Comparison of ENCODE assay signal across 16 cellular contexts in the genomic region with DNA sequence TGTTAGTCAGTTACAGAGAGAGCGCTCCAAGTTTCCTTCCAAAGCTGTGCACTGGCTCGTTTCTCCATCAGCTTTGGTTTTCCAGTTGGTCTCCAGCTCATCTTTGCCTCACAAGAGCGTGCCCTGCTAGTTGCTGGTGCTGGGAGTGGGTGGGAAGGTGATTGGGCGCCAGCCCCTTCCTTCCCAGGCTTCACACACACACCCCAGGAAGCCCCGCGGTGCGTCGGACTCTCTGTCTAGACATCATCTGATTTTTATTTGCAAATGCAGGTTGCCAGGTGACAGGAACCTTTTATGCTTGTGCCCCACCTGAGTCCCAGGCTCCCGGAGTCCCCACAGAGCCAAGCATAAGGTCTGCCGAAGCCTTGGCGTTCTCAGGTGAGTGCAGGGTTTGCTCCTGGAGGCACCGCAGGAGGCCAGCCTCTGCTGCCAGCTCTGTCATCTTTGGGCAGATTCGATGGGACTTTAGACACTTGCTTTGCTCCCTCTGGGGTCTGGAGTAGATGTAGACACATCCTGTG. TPM values are rescaled to one million over a fixed set of nuclear protein-coding genes. Genes with fewer than 3 reads are reported as not detected.
DNase-seq lines count a peak whose midpoint lies in the region; ATAC-seq and TF ChIP-seq lines count a peak whose summit lies in the region.
"Had no signal": no experiment of that assay in that cellular context is flagged by ENCODE, and none has a peak within 500 bp of the region (broad histone marks: within the 10 kb centered on the region; RNA-seq: fewer than 3 reads in every experiment).

No MANE protein-coding gene starts in this region.

- CTCF ChIA-PET in activated CD4-positive, alpha-beta T cell treated with anti-CD3 and anti-CD28 coated beads for 36 hours (lab: Charles Lee), result interaction anchor here (0.6 to 3.7 kb wide), 14 partner anchors 8 to 323 kb away, joined by 3 to 14 read pairs (median 4); a partner anchor contains a TSS

- TF ChIP-seq CTCF in GM12875 (IDR thresholded peaks at IDR 0.05; ENCODE audit: borderline replicate concordance, insufficient read depth, low read depth, low read length) (no peak), coronary artery (IDR thresholded peaks at IDR 0.05) (no peak), gastroesophageal sphincter (IDR thresholded peaks at IDR 0.05) (no peak)

- TF ChIP-seq EP300 in gastroesophageal sphincter (IDR thresholded peaks at IDR 0.05), result no peak

- POLR2A ChIA-PET in activated CD4-positive, alpha-beta T cell treated with anti-CD3 and anti-CD28 coated beads for 36 hours (lab: Charles Lee), result interaction anchor here (0.6 to 8.8 kb wide), 10 partner anchors 6 to 106 kb away, joined by 3 to 121 read pairs (median 5); a partner anchor contains a TSS

- H3K36me3 ChIP-seq in gastroesophageal sphincter, result no peaks in the 10 kb centered on the region
- H3K36me3 ChIP-seq: left ventricle myocardium inferior, SJCRH30, upper lobe of right lung had no signal

- H3K9me3 ChIP-seq in T-helper 17 cell (ENCODE audit: control insufficient read depth, low read length, poor library complexity, severe bottlenecking), result peaks cover 6% of the 10 kb centered on the region
- H3K9me3 ChIP-seq in gastroesophageal sphincter, result no peaks in the 10 kb centered on the region
- H3K9me3 ChIP-seq: left ventricle myocardium inferior, SJCRH30, upper lobe of right lung had no signal

- H3K4me3 ChIP-seq in GM12875 (ENCODE audit: low read depth, low read length) (peak overlapping the region; percentile 1), coronary artery (no peak overlapping the region), gastroesophageal sphincter (no peak overlapping the region)
- H3K4me3 ChIP-seq: left ventricle myocardium inferior, SJCRH30, upper lobe of right lung had no signal

- H3K4me3 Mint-ChIP-seq in activated CD4-positive, alpha-beta T cell treated with anti-CD3 and anti-CD28 coated beads for 36 hours, result peak overlapping the region; percentile 68
- no peak overlapping the region for H3K4me3 Mint-ChIP-seq in T-helper 17 cell

- intact Hi-C loops in activated CD4-positive, alpha-beta T cell treated with anti-CD3 and anti-CD28 coated beads for 36 hours (cut with DNase I, micrococcal nuclease), result no loop called here

- 66 to 92% methylated on average over 6 to 8 of the region's 13 CpGs for WGBS in gastroesophageal sphincter (ENCODE audit: low coverage in 1 of 2), 2 donors

- peaks cover 81% of the 10 kb centered on the region for H3K27me3 ChIP-seq in gastroesophageal sphincter
- H3K27me3 ChIP-seq: SJCRH30 had no signal

- DNase-seq in activated CD4-positive, alpha-beta T cell treated with anti-CD3 and anti-CD28 coated beads for 36 hours, result no peak
- DNase-seq in activated CD4-positive, alpha-beta T cell treated with anti-CD3 and anti-CD28 coated beads for 48 hours, result no peak
- DNase-seq in T-helper 17 cell (no peak), coronary artery (ENCODE audit: low spot score) (peak; percentile 63), erythroblast (lab: John Stamatoyannopoulos, UW) (no peak), NCI-H2029 treated with DMSO at 0.1 percent for 48 hours (lab: John Stamatoyannopoulos, UW) (no peak)
- DNase-seq: ACHN; amygdala; foreskin melanocyte; left ventricle myocardium inferior; SJCRH30; stimulated activated CD4-positive, alpha-beta T cell treated with anti-CD3 and anti-CD28 coated beads, Interleukin-4, amount 100 ng/mL, for 4 hours; upper lobe of right lung had no signal

- H3K4me1 Mint-ChIP-seq in activated CD4-positive, alpha-beta T cell treated with anti-CD3 and anti-CD28 coated beads for 36 hours, result peaks cover 86% of the 10 kb centered on the region
- H3K4me1 Mint-ChIP-seq in T-helper 17 cell, result peaks cover 18% of the 10 kb centered on the region

- no peak for ATAC-seq in activated CD4-positive, alpha-beta T cell treated with anti-CD3 and anti-CD28 coated beads for 36 hours
- ATAC-seq in T-helper 17 cell (no peak), gastroesophageal sphincter (no peak)
- ATAC-seq: upper lobe of right lung had no signal

- no peaks in the 10 kb centered on the region for H3K9me3 Mint-ChIP-seq in activated CD4-positive, alpha-beta T cell treated with anti-CD3 and anti-CD28 coated beads for 36 hours (ENCODE audit: low read depth)

- H3K27me3 Mint-ChIP-seq in activated CD4-positive, alpha-beta T cell treated with anti-CD3 and anti-CD28 coated beads for 36 hours, result no peaks in the 10 kb centered on the region
- H3K27me3 Mint-ChIP-seq in T-helper 17 cell, result peaks cover 11% of the 10 kb centered on the region

- H3K27ac Mint-ChIP-seq in activated CD4-positive, alpha-beta T cell treated with anti-CD3 and anti-CD28 coated beads for 36 hours, result peak overlapping the region; percentile 88
- peak overlapping the region; percentile 37 for H3K27ac Mint-ChIP-seq in T-helper 17 cell

- H3K36me3 Mint-ChIP-seq in activated CD4-positive, alpha-beta T cell treated with anti-CD3 and anti-CD28 coated beads for 36 hours (ENCODE audit: low read depth), result peaks cover 94% of the 10 kb centered on the region
- H3K36me3 Mint-ChIP-seq in T-helper 17 cell (ENCODE audit: low read depth), result peaks cover 9% of the 10 kb centered on the region

- peaks cover 0 to 3% (median under 1%) of the 10 kb centered on the region in 3 donors for H3K4me1 ChIP-seq in gastroesophageal sphincter
- H3K4me1 ChIP-seq: parathyroid adenoma, SJCRH30 had no signal

- H3K27ac ChIP-seq in coronary artery (no peak overlapping the region), gastroesophageal sphincter (no peak overlapping the region)
- H3K27ac ChIP-seq: left ventricle myocardium inferior, parathyroid adenoma, SJCRH30, upper lobe of right lung had no signal

- no peak for TF ChIP-seq POLR2A in erythroblast (IDR thresholded peaks at IDR 0.05; ENCODE audit: low read length)
- TF ChIP-seq POLR2A in gastroesophageal sphincter (IDR thresholded peaks at IDR 0.05), result no peak

RNA-seq across cellular contexts. Expression of a gene that starts 7.1 kb away (rescaled TPM):
- 100 to 1,000 TPM; 601 to 617 TPM for total RNA-seq in activated CD4-positive, alpha-beta T cell treated with anti-CD3 and anti-CD28 coated beads for 36 hours
- total RNA-seq in T-helper 17 cell, result 10 to 100 TPM; 16.6 to 32.8 TPM
- total RNA-seq in gastroesophageal sphincter, result 1 to 10 TPM in 3 of 4 donors, under 1 TPM in 1; 0.89 to 7.4 (median 3.2) TPM
- total RNA-seq: SJCRH30 had no signal

Comparison
In these comparisons a context has a peak if more than half of its experiments do, and no peak if none do; other contexts are left out.
1. RNA of a gene that starts 7.1 kb away (total RNA-seq): 601 to 617 TPM in activated CD4-positive, alpha-beta T cell treated with anti-CD3 and anti-CD28 coated beads for 36 hours; 16.6 to 32.8 TPM in T-helper 17 cell and 0.89 to 7.4 TPM in gastroesophageal sphincter; every median in the first group is over 10 times any median in the second.